Comparison of ENCODE assay signal across 1 cellular context in genomic region chr9:129080608-129081387, GRCh38.
TF ChIP-seq lines count a peak whose summit lies in the region.

A gene with protein sequence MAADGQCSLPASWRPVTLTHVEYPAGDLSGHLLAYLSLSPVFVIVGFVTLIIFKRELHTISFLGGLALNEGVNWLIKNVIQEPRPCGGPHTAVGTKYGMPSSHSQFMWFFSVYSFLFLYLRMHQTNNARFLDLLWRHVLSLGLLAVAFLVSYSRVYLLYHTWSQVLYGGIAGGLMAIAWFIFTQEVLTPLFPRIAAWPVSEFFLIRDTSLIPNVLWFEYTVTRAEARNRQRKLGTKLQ (plus strand): TSS chr9:129081111. CDS start chr9:129081132, 21 bp downstream.

TF ChIP-seq in HepG2, 621 proteins besides CTCF, POLR2A, EP300 and RAD21 (continued from another document and continues in another):
- TF ChIP-seq NFAT5 (CRISPR knock-in tag; IDR thresholded peaks at IDR 0.05): no peak
- TF ChIP-seq KDM5A (IDR thresholded peaks at IDR 0.05; ENCODE audit: borderline replicate concordance, low read length): peak; percentile 92
- TF ChIP-seq ZNF546 (CRISPR knock-in tag; conservative IDR thresholded peaks at IDR 0.05): no peak
- TF ChIP-seq, protein P1, sequence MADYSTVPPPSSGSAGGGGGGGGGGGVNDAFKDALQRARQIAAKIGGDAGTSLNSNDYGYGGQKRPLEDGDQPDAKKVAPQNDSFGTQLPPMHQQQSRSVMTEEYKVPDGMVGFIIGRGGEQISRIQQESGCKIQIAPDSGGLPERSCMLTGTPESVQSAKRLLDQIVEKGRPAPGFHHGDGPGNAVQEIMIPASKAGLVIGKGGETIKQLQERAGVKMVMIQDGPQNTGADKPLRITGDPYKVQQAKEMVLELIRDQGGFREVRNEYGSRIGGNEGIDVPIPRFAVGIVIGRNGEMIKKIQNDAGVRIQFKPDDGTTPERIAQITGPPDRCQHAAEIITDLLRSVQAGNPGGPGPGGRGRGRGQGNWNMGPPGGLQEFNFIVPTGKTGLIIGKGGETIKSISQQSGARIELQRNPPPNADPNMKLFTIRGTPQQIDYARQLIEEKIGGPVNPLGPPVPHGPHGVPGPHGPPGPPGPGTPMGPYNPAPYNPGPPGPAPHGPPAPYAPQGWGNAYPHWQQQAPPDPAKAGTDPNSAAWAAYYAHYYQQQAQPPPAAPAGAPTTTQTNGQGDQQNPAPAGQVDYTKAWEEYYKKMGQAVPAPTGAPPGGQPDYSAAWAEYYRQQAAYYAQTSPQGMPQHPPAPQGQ (CRISPR knock-in tag; IDR thresholded peaks at IDR 0.05; ENCODE audit: borderline replicate concordance): no peak
- no peak for TF ChIP-seq MYC (CRISPR knock-in tag; IDR thresholded peaks at IDR 0.05; ENCODE audit: borderline replicate concordance)
- TF ChIP-seq KLF13 (CRISPR knock-in tag; IDR thresholded peaks at IDR 0.05): no peak
- no peak for TF ChIP-seq ZNF629 (CRISPR knock-in tag; conservative IDR thresholded peaks at IDR 0.05)
- peak; percentile 46; the same call in 1 of the 2 replicates for TF ChIP-seq ATF2 (CRISPR knock-in tag; IDR thresholded peaks at IDR 0.05)
- no peak for TF ChIP-seq ZFP62 (CRISPR knock-in tag; IDR thresholded peaks at IDR 0.05)
- no peak for TF ChIP-seq SAFB2 (CRISPR knock-in tag; IDR thresholded peaks at IDR 0.05; ENCODE audit: borderline replicate concordance, low read depth)
- no peak for TF ChIP-seq ZSCAN30 (CRISPR knock-in tag; IDR thresholded peaks at IDR 0.05)
- TF ChIP-seq ZNF572 (CRISPR knock-in tag; IDR thresholded peaks at IDR 0.05): no peak
- TF ChIP-seq RARG (CRISPR knock-in tag; IDR thresholded peaks at IDR 0.05; ENCODE audit: low read depth): no peak
- TF ChIP-seq SAP130 (CRISPR knock-in tag; IDR thresholded peaks at IDR 0.05; ENCODE audit: low read depth): peak; percentile 91
- TF ChIP-seq MEIS1 (CRISPR knock-in tag; IDR thresholded peaks at IDR 0.05; ENCODE audit: borderline replicate concordance): peak; percentile 73; the same call in 1 of the 2 replicates
- TF ChIP-seq MZF1 (CRISPR knock-in tag; IDR thresholded peaks at IDR 0.05; ENCODE audit: borderline replicate concordance): no peak
- TF ChIP-seq YEATS4 (CRISPR knock-in tag; IDR thresholded peaks at IDR 0.05; ENCODE audit: borderline replicate concordance): 0 out of 2 replicates have a peak, but pooled peaks have one; percentile 15
- no peak for TF ChIP-seq KAT2B (IDR thresholded peaks at IDR 0.05; ENCODE audit: borderline replicate concordance, low read depth, low read length)
- no peak for TF ChIP-seq MED8 (CRISPR knock-in tag; IDR thresholded peaks at IDR 0.05; ENCODE audit: insufficient replicate concordance)
- TF ChIP-seq, protein P2, sequence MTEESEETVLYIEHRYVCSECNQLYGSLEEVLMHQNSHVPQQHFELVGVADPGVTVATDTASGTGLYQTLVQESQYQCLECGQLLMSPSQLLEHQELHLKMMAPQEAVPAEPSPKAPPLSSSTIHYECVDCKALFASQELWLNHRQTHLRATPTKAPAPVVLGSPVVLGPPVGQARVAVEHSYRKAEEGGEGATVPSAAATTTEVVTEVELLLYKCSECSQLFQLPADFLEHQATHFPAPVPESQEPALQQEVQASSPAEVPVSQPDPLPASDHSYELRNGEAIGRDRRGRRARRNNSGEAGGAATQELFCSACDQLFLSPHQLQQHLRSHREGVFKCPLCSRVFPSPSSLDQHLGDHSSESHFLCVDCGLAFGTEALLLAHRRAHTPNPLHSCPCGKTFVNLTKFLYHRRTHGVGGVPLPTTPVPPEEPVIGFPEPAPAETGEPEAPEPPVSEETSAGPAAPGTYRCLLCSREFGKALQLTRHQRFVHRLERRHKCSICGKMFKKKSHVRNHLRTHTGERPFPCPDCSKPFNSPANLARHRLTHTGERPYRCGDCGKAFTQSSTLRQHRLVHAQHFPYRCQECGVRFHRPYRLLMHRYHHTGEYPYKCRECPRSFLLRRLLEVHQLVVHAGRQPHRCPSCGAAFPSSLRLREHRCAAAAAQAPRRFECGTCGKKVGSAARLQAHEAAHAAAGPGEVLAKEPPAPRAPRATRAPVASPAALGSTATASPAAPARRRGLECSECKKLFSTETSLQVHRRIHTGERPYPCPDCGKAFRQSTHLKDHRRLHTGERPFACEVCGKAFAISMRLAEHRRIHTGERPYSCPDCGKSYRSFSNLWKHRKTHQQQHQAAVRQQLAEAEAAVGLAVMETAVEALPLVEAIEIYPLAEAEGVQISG (CRISPR knock-in tag; IDR thresholded peaks at IDR 0.05): peak; percentile 33; the same call in 1 of the 2 replicates
- no peak for TF ChIP-seq ZNF597 (CRISPR knock-in tag; IDR thresholded peaks at IDR 0.05)
- TF ChIP-seq, protein P3, sequence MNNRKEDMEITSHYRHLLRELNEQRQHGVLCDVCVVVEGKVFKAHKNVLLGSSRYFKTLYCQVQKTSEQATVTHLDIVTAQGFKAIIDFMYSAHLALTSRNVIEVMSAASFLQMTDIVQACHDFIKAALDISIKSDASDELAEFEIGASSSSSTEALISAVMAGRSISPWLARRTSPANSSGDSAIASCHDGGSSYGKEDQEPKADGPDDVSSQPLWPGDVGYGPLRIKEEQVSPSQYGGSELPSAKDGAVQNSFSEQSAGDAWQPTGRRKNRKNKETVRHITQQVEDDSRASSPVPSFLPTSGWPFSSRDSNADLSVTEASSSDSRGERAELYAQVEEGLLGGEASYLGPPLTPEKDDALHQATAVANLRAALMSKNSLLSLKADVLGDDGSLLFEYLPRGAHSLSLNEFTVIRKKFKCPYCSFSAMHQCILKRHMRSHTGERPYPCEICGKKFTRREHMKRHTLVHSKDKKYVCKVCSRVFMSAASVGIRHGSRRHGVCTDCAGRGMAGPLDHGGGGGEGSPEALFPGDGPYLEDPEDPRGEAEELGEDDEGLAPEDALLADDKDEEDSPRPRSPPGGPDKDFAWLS (CRISPR knock-in tag; IDR thresholded peaks at IDR 0.05; ENCODE audit: borderline replicate concordance): no peak
- TF ChIP-seq FOXP4 (CRISPR knock-in tag; IDR thresholded peaks at IDR 0.05): no peak
- TF ChIP-seq, protein P4, sequence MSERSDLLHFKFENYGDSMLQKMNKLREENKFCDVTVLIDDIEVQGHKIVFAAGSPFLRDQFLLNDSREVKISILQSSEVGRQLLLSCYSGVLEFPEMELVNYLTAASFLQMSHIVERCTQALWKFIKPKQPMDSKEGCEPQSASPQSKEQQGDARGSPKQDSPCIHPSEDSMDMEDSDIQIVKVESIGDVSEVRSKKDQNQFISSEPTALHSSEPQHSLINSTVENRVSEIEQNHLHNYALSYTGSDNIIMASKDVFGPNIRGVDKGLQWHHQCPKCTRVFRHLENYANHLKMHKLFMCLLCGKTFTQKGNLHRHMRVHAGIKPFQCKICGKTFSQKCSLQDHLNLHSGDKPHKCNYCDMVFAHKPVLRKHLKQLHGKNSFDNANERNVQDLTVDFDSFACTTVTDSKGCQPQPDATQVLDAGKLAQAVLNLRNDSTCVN (CRISPR knock-in tag; IDR thresholded peaks at IDR 0.05; ENCODE audit: borderline replicate concordance): no peak
- no peak for TF ChIP-seq ZNF263 (CRISPR knock-in tag; IDR thresholded peaks at IDR 0.05)
- TF ChIP-seq ZNF549 (CRISPR knock-in tag; IDR thresholded peaks at IDR 0.05): no peak
- TF ChIP-seq, protein P5, sequence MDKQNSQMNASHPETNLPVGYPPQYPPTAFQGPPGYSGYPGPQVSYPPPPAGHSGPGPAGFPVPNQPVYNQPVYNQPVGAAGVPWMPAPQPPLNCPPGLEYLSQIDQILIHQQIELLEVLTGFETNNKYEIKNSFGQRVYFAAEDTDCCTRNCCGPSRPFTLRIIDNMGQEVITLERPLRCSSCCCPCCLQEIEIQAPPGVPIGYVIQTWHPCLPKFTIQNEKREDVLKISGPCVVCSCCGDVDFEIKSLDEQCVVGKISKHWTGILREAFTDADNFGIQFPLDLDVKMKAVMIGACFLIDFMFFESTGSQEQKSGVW (CRISPR knock-in tag; IDR thresholded peaks at IDR 0.05; ENCODE audit: borderline replicate concordance): no peak
- peak; percentile 96 for TF ChIP-seq PHF21A (CRISPR knock-in tag; IDR thresholded peaks at IDR 0.05)
- TF ChIP-seq ZFP37 (CRISPR knock-in tag; IDR thresholded peaks at IDR 0.05; ENCODE audit: borderline replicate concordance): no peak
- peak; percentile 79; the same call in 1 of the 2 replicates for TF ChIP-seq ZNF510 (CRISPR knock-in tag; IDR thresholded peaks at IDR 0.05; ENCODE audit: low read depth)
- no peak for TF ChIP-seq ZSCAN22 (CRISPR knock-in tag; IDR thresholded peaks at IDR 0.05)
- TF ChIP-seq PAX8 (CRISPR knock-in tag; IDR thresholded peaks at IDR 0.05; ENCODE audit: borderline replicate concordance): no peak
- TF ChIP-seq SP2 (CRISPR knock-in tag; IDR thresholded peaks at IDR 0.05): peak; percentile 96
- no peak for TF ChIP-seq ZNF264 (CRISPR knock-in tag; IDR thresholded peaks at IDR 0.05)
- TF ChIP-seq YY1 (IDR thresholded peaks at IDR 0.05; ENCODE audit: insufficient read depth, insufficient replicate concordance, low read depth, low read length): peak; percentile 95
- no peak for TF ChIP-seq ZC3H4 (CRISPR knock-in tag; IDR thresholded peaks at IDR 0.05; ENCODE audit: borderline replicate concordance)
- peak; percentile 86 for TF ChIP-seq ZEB1 (IDR thresholded peaks at IDR 0.05; ENCODE audit: insufficient replicate concordance, low read depth)
- no peak for TF ChIP-seq KLF6 (CRISPR knock-in tag; IDR thresholded peaks at IDR 0.05)
- no peak for TF ChIP-seq FLYWCH1 (CRISPR knock-in tag; IDR thresholded peaks at IDR 0.05)
- TF ChIP-seq PREB (CRISPR knock-in tag; IDR thresholded peaks at IDR 0.05): no peak
